Comparison of ENCODE assay signal across 32 cellular contexts in the genomic region with DNA sequence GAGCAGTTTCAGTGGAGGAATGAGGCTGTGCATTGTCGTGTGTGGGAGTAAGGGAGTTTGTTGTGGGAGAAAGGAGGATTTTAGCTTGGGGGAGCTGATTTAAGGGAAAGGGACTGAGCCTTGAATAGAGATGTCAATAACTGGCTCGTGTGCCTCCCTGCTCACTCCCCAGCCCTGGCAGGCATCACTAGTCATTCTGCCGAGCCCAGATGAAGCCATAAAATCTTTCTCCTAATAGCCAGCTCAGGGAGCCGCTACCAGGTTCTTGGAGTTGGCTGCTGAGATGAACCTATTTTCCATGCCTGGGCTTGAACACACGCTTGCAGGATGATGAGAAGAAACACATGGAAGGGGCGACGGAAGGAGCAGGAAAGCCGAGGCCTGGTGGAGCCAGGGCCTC.
"Had no signal": no experiment of that assay in that cellular context is flagged by ENCODE, and none has a peak within 500 bp of the region (broad histone marks: within the 10 kb centered on the region; RNA-seq: fewer than 3 reads in every experiment).

No MANE protein-coding gene starts in this region.

- H3K36me3 ChIP-seq: neutrophil, ovary, prostate gland, right atrium auricular region, right lobe of liver, sigmoid colon, suprapubic skin, thoracic aorta, thyroid gland, upper lobe of left lung, vagina had no signal

- ATAC-seq: naive thymus-derived CD8-positive, alpha-beta T cell; right lobe of liver; stimulated activated effector memory CD8-positive, alpha-beta T cell treated with anti-CD3 and anti-CD28 coated beads, Interleukin-12 subunit alpha, Interleukin-12 subunit beta, amount 100 ng/mL, for 72 hours; stimulated activated naive CD8-positive, alpha-beta T cell treated with anti-CD3 and anti-CD28 coated beads, Interleukin-15, amount 100 ng/mL, for 72 hours; stimulated activated naive CD8-positive, alpha-beta T cell treated with anti-CD3 and anti-CD28 coated beads, Interleukin-15, Interleukin-2, amounts not matched to agents 100 U/mL and 50 U/mL, for 24 hours had no signal

- H3K4me1 ChIP-seq: prostate gland, right atrium auricular region, sigmoid colon, thyroid gland had no signal

- H3K9me3 Mint-ChIP-seq: naive thymus-derived CD8-positive, alpha-beta T cell; stimulated activated effector memory CD8-positive, alpha-beta T cell treated with anti-CD3 and anti-CD28 coated beads, Interleukin-12 subunit alpha, Interleukin-12 subunit beta, amount 100 ng/mL, for 72 hours; stimulated activated naive CD8-positive, alpha-beta T cell treated with anti-CD3 and anti-CD28 coated beads, Interleukin-15, amount 100 ng/mL, for 72 hours had no signal

- H3K79me2 ChIP-seq: parathyroid adenoma had no signal

- H3K4me1 Mint-ChIP-seq: naive B cell; stimulated activated effector memory CD8-positive, alpha-beta T cell treated with anti-CD3 and anti-CD28 coated beads, Interleukin-12 subunit alpha, Interleukin-12 subunit beta, amount 100 ng/mL, for 72 hours had no signal

- H3K27me3 ChIP-seq: neutrophil, ovary, right atrium auricular region, right lobe of liver, sigmoid colon, suprapubic skin, thyroid gland, tibial nerve, upper lobe of left lung, vagina had no signal

- H3K27ac Mint-ChIP-seq: naive B cell; naive thymus-derived CD8-positive, alpha-beta T cell; nephron; stimulated activated effector memory CD8-positive, alpha-beta T cell treated with anti-CD3 and anti-CD28 coated beads, Interleukin-12 subunit alpha, Interleukin-12 subunit beta, amount 100 ng/mL, for 72 hours; stimulated activated naive CD8-positive, alpha-beta T cell treated with anti-CD3 and anti-CD28 coated beads, Interleukin-15, amount 100 ng/mL, for 72 hours had no signal

- H3K36me3 Mint-ChIP-seq: naive B cell; naive thymus-derived CD8-positive, alpha-beta T cell; stimulated activated effector memory CD8-positive, alpha-beta T cell treated with anti-CD3 and anti-CD28 coated beads, Interleukin-12 subunit alpha, Interleukin-12 subunit beta, amount 100 ng/mL, for 72 hours had no signal

- H3K4me3 Mint-ChIP-seq: naive B cell; naive thymus-derived CD8-positive, alpha-beta T cell; nephron; neural crest cell; stimulated activated effector memory CD8-positive, alpha-beta T cell treated with anti-CD3 and anti-CD28 coated beads, Interleukin-12 subunit alpha, Interleukin-12 subunit beta, amount 100 ng/mL, for 72 hours; stimulated activated naive CD8-positive, alpha-beta T cell treated with anti-CD3 and anti-CD28 coated beads, Interleukin-15, amount 100 ng/mL, for 72 hours had no signal

- H2AFZ ChIP-seq: parathyroid adenoma had no signal

- H3K9ac ChIP-seq: parathyroid adenoma had no signal

- H3K27ac ChIP-seq: neutrophil, ovary, parathyroid adenoma, prostate gland, right atrium auricular region, right lobe of liver, sigmoid colon, suprapubic skin, thoracic aorta, thyroid gland, upper lobe of left lung, vagina had no signal

- H3K9me3 ChIP-seq: neutrophil, ovary, prostate gland, right lobe of liver, sigmoid colon, suprapubic skin, thyroid gland, upper lobe of left lung, vagina had no signal

- FAIRE-seq: small intestine, urothelium cell line had no signal

- DNase-seq: naive B cell; naive thymus-derived CD8-positive, alpha-beta T cell; nucleus accumbens; ovary; posterior cingulate gyrus; retina; right lobe of liver; sigmoid colon; small intestine; stimulated activated CD4-positive, alpha-beta T cell treated with anti-CD3 and anti-CD28 coated beads, Interleukin-15, amount 100 ng/mL, for 24 hours; stimulated activated CD4-positive, alpha-beta T cell treated with anti-CD3 and anti-CD28 coated beads, Interleukin-2, amount 100 ng/mL, for 24 hours; stimulated activated CD4-positive, alpha-beta T cell treated with anti-CD3 and anti-CD28 coated beads, Interleukin-2, amount 100 ng/mL, for 48 hours; stimulated activated CD4-positive, alpha-beta T cell treated with anti-CD3 and anti-CD28 coated beads, Interleukin-4, amount 100 ng/mL, for 24 hours; stimulated activated naive CD4-positive, alpha-beta T cell; stimulated activated naive CD8-positive, alpha-beta T cell treated with anti-CD3 and anti-CD28 coated beads, Interleukin-15, amount 100 ng/mL, for 72 hours; stimulated activated naive CD8-positive, alpha-beta T cell treated with anti-CD3 and anti-CD28 coated beads, Interleukin-15, Interleukin-2, amounts not matched to agents 100 U/mL and 50 U/mL, for 24 hours; substantia nigra; thyroid gland; trophoblast cell; upper lobe of left lung had no signal

- H3K4me3 ChIP-seq: ovary, prostate gland, right atrium auricular region, right lobe of liver, sigmoid colon, suprapubic skin, thoracic aorta, thyroid gland, tibial nerve, upper lobe of left lung, vagina had no signal
